2 cellular contexts compared by ENCODE assay signal in genomic region chr6:80314531-80314930, GRCh38.
TF ChIP-seq lines count a peak whose summit lies in the region.

No MANE protein-coding gene starts in this region.

TF ChIP-seq in IMR-90, 13 proteins besides CTCF, POLR2A, EP300 and RAD21:
- TF ChIP-seq SMC3 (IDR thresholded peaks at IDR 0.05; ENCODE audit: low read depth, low read length) (no peak), MAFK (IDR thresholded peaks at IDR 0.05; ENCODE audit: low read depth, low read length) (peak; percentile 93), CHD1 (IDR thresholded peaks at IDR 0.05; ENCODE audit: low read depth, low read length) (no peak), MXI1 (IDR thresholded peaks at IDR 0.05; ENCODE audit: borderline replicate concordance, low read depth, low read length) (no peak), ELK1 (IDR thresholded peaks at IDR 0.05; ENCODE audit: borderline replicate concordance, low read depth, low read length) (no peak), NFE2L2 (IDR thresholded peaks at IDR 0.05; ENCODE audit: low read depth, low read length) (no peak)
TF ChIP-seq in IMR-90: peak in this region for 1.

TF ChIP-seq in H1, 55 proteins besides CTCF, POLR2A, EP300 and RAD21:
- TF ChIP-seq MAFK (IDR thresholded peaks at IDR 0.05; ENCODE audit: low read depth, low read length): peak; percentile 78
- TF ChIP-seq POU5F1 (IDR thresholded peaks at IDR 0.05; ENCODE audit: low read depth, low read length): no peak
